In genomic region chr6:20564269-20564668, GRCh38 we compare ENCODE assay signal across 8 cellular contexts. TPM values are rescaled to one million over a fixed set of nuclear protein-coding genes. Genes with fewer than 3 reads are reported as not detected.
A peak's percentile ranks its signal among the peaks of the same experiment; 100 is the strongest.
DNase-seq lines count a peak whose midpoint lies in the region; ATAC-seq and TF ChIP-seq lines count a peak whose summit lies in the region.

No MANE protein-coding gene starts in this region.

- H2BK5ac ChIP-seq in H9 (ENCODE audit: insufficient read length, low read length), result no peak overlapping the region

- H3K23me2 ChIP-seq in H9 (ENCODE audit: insufficient read length, low read depth, low read length, poor library complexity, severe bottlenecking), result no peaks in the 10 kb centered on the region

- H3K27me3 Mint-ChIP-seq in H9 (ENCODE audit: low read depth) (no peaks in the 10 kb centered on the region), glutamatergic neuron (ENCODE audit: unreplicated experiment) (no peaks in the 10 kb centered on the region)
- no peaks in the 10 kb centered on the region for H3K27me3 Mint-ChIP-seq in activated naive CD8-positive, alpha-beta T cell treated with anti-CD3 and anti-CD28 coated beads for 36 hours

- POLR2A ChIA-PET in BJ (lab: Charles Lee), result interaction anchor here (0.8 kb wide), 1 partner anchor 1029 kb away, joined by 4 read pairs; the partner anchor contains the start of gene SOX4
- POLR2A ChIA-PET in RWPE1 (lab: Yijun Ruan, JAX; ENCODE audit: low non-redundant PET), result interaction anchor here (0.6 kb wide), 1 partner anchor 1024 kb away, joined by 3 read pairs; no protein-coding TSS in a partner anchor

- H3K36me3 ChIP-seq in BJ (ENCODE audit: control insufficient read depth, insufficient read depth, low read length) (no peaks in the 10 kb centered on the region), upper lobe of right lung (no peaks in the 10 kb centered on the region)

- no peak overlapping the region for H2AFZ ChIP-seq in H9 (ENCODE audit: low read length)

- H3K4me3 Mint-ChIP-seq in H9, result no peak overlapping the region
- H3K4me3 Mint-ChIP-seq in glutamatergic neuron (ENCODE audit: unreplicated experiment), result peak overlapping the region; percentile 25
- no peak overlapping the region for H3K4me3 Mint-ChIP-seq in activated naive CD8-positive, alpha-beta T cell treated with anti-CD3 and anti-CD28 coated beads for 36 hours

- no peaks in the 10 kb centered on the region for H3K79me2 ChIP-seq in H9 (ENCODE audit: insufficient read depth, low read length)

- H3K27me3 ChIP-seq in BJ (ENCODE audit: control insufficient read depth, insufficient read depth, low read length) (no peaks in the 10 kb centered on the region), H9 (ENCODE audit: insufficient read depth, low read length) (no peaks in the 10 kb centered on the region), upper lobe of right lung (no peaks in the 10 kb centered on the region)

- CTCF ChIA-PET in BJ (lab: Yijun Ruan, JAX), result interaction anchor here (1.0 to 6.0 kb wide), 6 partner anchors 111 to 1383 kb away, joined by 3 to 53 read pairs (median 6); partner anchors contain the start of gene SOX4
- CTCF ChIA-PET in RWPE1 (lab: Yijun Ruan, JAX), result interaction anchor here (2.8 kb wide), 1 partner anchor 1025 kb away, joined by 19 read pairs; no protein-coding TSS in a partner anchor

- intact Hi-C loops in upper lobe of right lung (cut with DNase I), result loop anchor here (10.0 kb wide), 1 partner anchor 1021 kb away; no protein-coding TSS in a partner anchor

- no peak overlapping the region for H4K8ac ChIP-seq in H9 (replicated peaks; ENCODE audit: insufficient read length, low read depth, low read length)

- no peak overlapping the region for H3K18ac ChIP-seq in H9 (ENCODE audit: insufficient read length, low read depth, low read length)

- H2BK15ac ChIP-seq in H9 (ENCODE audit: low read depth, low read length), result no peak overlapping the region

- H3K23ac ChIP-seq in H9 (ENCODE audit: insufficient read length, low read depth, low read length), result no peak overlapping the region

- no peak overlapping the region for H2BK120ac ChIP-seq in H9 (ENCODE audit: low read depth, low read length, poor library complexity, severe bottlenecking)

- H2BK12ac ChIP-seq in H9 (ENCODE audit: insufficient read length, low read depth, low read length), result no peak overlapping the region

- H3K4me3 ChIP-seq in BJ (ENCODE audit: low read depth, low read length), result no peak overlapping the region
- H3K4me3 ChIP-seq in upper lobe of right lung, result no peak overlapping the region

- H2BK20ac ChIP-seq in H9 (ENCODE audit: low read depth, low read length, poor library complexity, severe bottlenecking), result no peak overlapping the region

- no peak overlapping the region for H3K4ac ChIP-seq in H9 (ENCODE audit: low read depth, low read length)

- H3K27ac Mint-ChIP-seq in H9 (no peak overlapping the region), glutamatergic neuron (ENCODE audit: unreplicated experiment) (no peak overlapping the region)
- no peak overlapping the region for H3K27ac Mint-ChIP-seq in activated naive CD8-positive, alpha-beta T cell treated with anti-CD3 and anti-CD28 coated beads for 36 hours

- no peaks in the 10 kb centered on the region for H3K79me1 ChIP-seq in H9 (ENCODE audit: insufficient read depth, low read depth, low read length, poor library complexity, severe bottlenecking)

- H3K4me2 ChIP-seq in H9 (ENCODE audit: insufficient read depth, insufficient read length, low read length), result no peak overlapping the region

- H3K36me3 Mint-ChIP-seq in H9 (ENCODE audit: insufficient read depth in 1 of 3, low read depth in 3 of 3), result peaks cover 1 to 8% (median 3%) of the 10 kb centered on the region in 3 experiments; a peak in 3 of 7 replicates
- no peaks in the 10 kb centered on the region for H3K36me3 Mint-ChIP-seq in glutamatergic neuron (ENCODE audit: unreplicated experiment)
- H3K36me3 Mint-ChIP-seq in activated naive CD8-positive, alpha-beta T cell treated with anti-CD3 and anti-CD28 coated beads for 36 hours, result peaks cover 5% of the 10 kb centered on the region

- H3K9me3 Mint-ChIP-seq in H9 (no peaks in the 10 kb centered on the region; a peak in 1 of 5 replicates), glutamatergic neuron (ENCODE audit: unreplicated experiment) (no peaks in the 10 kb centered on the region)
- H3K9me3 Mint-ChIP-seq in activated naive CD8-positive, alpha-beta T cell treated with anti-CD3 and anti-CD28 coated beads for 36 hours, result no peaks in the 10 kb centered on the region

- H2AK5ac ChIP-seq in H9 (ENCODE audit: insufficient read length, low read length), result no peak overlapping the region

- TF ChIP-seq CTCF in BJ (IDR thresholded peaks at IDR 0.05; ENCODE audit: insufficient read depth, low read depth, low read length) (peak; percentile 41), H9 (conservative IDR thresholded peaks at IDR 0.05) (peak; percentile 75), RWPE1 (conservative IDR thresholded peaks at IDR 0.05; ENCODE audit: low read depth) (peak; percentile 62), glutamatergic neuron (IDR thresholded peaks at IDR 0.05; ENCODE audit: partially characterized antibody, unreplicated experiment) (peak; percentile 82), upper lobe of right lung (IDR thresholded peaks at IDR 0.05) (peak; percentile 74)

- H3T11ph ChIP-seq in H9 (ENCODE audit: low read length), result no peak overlapping the region

- no peak overlapping the region for H3K27ac ChIP-seq in H9 (ENCODE audit: insufficient read length, low read depth, low read length)
- no peak overlapping the region for H3K27ac ChIP-seq in RWPE1
- no peak overlapping the region for H3K27ac ChIP-seq in upper lobe of right lung

- DNase-seq in BJ (ENCODE audit: low read depth) (no peak), H9 (no peak), RWPE1 (ENCODE audit: low spot score) (peak; percentile 10), glutamatergic neuron (no peak), upper lobe of right lung (no peak)
- DNase-seq in activated naive CD8-positive, alpha-beta T cell treated with anti-CD3 and anti-CD28 coated beads for 36 hours, result no peak

- no peak overlapping the region for H3K14ac ChIP-seq in H9 (ENCODE audit: insufficient read depth, low read length)

- no peak overlapping the region for H4K5ac ChIP-seq in H9 (ENCODE audit: insufficient read length, low read depth, low read length)

- H3K4me1 ChIP-seq in H9 (ENCODE audit: insufficient read depth, low read length), result peaks cover under 1% of the 10 kb centered on the region; the same call in 1 of the 2 replicates
- H3K4me1 ChIP-seq in upper lobe of right lung, result no peaks in the 10 kb centered on the region

- no peaks in the 10 kb centered on the region for H4K20me1 ChIP-seq in H9 (ENCODE audit: control insufficient read depth, insufficient read depth, insufficient read length)

- H3K4me1 Mint-ChIP-seq in H9, result peaks cover 15 to 20% of the 10 kb centered on the region in 2 experiments
- peaks cover 22% of the 10 kb centered on the region for H3K4me1 Mint-ChIP-seq in glutamatergic neuron (ENCODE audit: low read depth, unreplicated experiment)
- H3K4me1 Mint-ChIP-seq in activated naive CD8-positive, alpha-beta T cell treated with anti-CD3 and anti-CD28 coated beads for 36 hours, result peaks cover 13% of the 10 kb centered on the region

- ATAC-seq in upper lobe of right lung (no peak), GM18502 (IDR thresholded peaks at IDR 0.05; ENCODE audit: poor library complexity, unreplicated experiment) (no peak), GM19324 (IDR thresholded peaks at IDR 0.05; ENCODE audit: low FRiP score, unreplicated experiment) (no peak)

- no peaks in the 10 kb centered on the region for H3K9me3 ChIP-seq in H9 (ENCODE audit: control insufficient read depth, low read depth, low read length)
- no peaks in the 10 kb centered on the region for H3K9me3 ChIP-seq in upper lobe of right lung

- no peak overlapping the region for H3K9ac ChIP-seq in H9 (ENCODE audit: extremely low read depth, insufficient read length, low read length)

- no peak overlapping the region for H3K56ac ChIP-seq in H9 (ENCODE audit: insufficient read length, low read depth, low read length)

- no peak overlapping the region for H4K91ac ChIP-seq in H9 (ENCODE audit: insufficient read length, low read depth, low read length)

RNA-seq across cellular contexts. Expression of gene CDKAL1, which starts 30.0 kb away (rescaled TPM):
- polyA plus RNA-seq in BJ (2011; rRNA removed), result 3.8 and 6.5 TPM in 2 replicates
- 5.5 and 10.5 TPM in 2 replicates for polyA minus RNA-seq in BJ (2011; rRNA and poly(A)+ RNA removed)
- total RNA-seq in H9 (2021), result 21.6 and 23.0 TPM in 2 replicates
- total RNA-seq in glutamatergic neuron (ENCODE audit: unreplicated experiment), result 24.8 TPM
- 16.0 TPM for total RNA-seq in upper lobe of right lung
- total RNA-seq in activated naive CD8-positive, alpha-beta T cell treated with anti-CD3 and anti-CD28 coated beads for 36 hours, result 10 to 100 TPM; 22.6 to 22.7 TPM
